Comparison of ENCODE assay signal across 2 cellular contexts in the genomic region with DNA sequence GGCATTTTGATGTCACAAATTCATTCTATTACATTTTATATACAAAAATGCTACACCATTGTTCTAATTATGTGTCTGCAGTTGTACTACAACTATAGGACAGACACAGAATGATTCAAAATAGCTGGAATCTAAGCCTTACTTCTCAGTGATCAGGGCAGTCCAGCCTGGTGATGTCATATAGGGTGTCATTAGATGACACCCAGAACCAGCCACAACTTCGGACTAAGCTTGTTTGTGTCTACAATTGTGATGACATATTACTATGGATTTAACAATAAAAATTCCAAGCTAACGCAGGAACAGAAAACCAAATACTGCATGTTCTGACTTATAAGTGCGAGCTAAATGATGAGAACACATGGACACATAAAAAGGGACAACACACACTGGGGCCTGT.
TF ChIP-seq lines count a peak whose summit lies in the region.

No MANE protein-coding gene starts in this region.

TF ChIP-seq in HEK293, 187 proteins besides CTCF, POLR2A, EP300 and RAD21:
- 0 out of 2 replicates have a peak, but pooled peaks have one; percentile 12 for TF ChIP-seq ZFHX2 (tag by site-specific recombination; conservative IDR thresholded peaks at IDR 0.05)
- TF ChIP-seq ZNF629 (tag by site-specific recombination; IDR thresholded peaks at IDR 0.05) = peak; percentile 49; the same call in 1 of the 2 replicates
- TF ChIP-seq, protein P1, sequence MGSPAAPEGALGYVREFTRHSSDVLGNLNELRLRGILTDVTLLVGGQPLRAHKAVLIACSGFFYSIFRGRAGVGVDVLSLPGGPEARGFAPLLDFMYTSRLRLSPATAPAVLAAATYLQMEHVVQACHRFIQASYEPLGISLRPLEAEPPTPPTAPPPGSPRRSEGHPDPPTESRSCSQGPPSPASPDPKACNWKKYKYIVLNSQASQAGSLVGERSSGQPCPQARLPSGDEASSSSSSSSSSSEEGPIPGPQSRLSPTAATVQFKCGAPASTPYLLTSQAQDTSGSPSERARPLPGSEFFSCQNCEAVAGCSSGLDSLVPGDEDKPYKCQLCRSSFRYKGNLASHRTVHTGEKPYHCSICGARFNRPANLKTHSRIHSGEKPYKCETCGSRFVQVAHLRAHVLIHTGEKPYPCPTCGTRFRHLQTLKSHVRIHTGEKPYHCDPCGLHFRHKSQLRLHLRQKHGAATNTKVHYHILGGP (tag by site-specific recombination; IDR thresholded peaks at IDR 0.05) = no peak
- TF ChIP-seq ZBTB21 (tag by site-specific recombination; IDR thresholded peaks at IDR 0.05) = 0 out of 2 replicates have a peak, but pooled peaks have one; percentile 34
- TF ChIP-seq, protein P2, sequence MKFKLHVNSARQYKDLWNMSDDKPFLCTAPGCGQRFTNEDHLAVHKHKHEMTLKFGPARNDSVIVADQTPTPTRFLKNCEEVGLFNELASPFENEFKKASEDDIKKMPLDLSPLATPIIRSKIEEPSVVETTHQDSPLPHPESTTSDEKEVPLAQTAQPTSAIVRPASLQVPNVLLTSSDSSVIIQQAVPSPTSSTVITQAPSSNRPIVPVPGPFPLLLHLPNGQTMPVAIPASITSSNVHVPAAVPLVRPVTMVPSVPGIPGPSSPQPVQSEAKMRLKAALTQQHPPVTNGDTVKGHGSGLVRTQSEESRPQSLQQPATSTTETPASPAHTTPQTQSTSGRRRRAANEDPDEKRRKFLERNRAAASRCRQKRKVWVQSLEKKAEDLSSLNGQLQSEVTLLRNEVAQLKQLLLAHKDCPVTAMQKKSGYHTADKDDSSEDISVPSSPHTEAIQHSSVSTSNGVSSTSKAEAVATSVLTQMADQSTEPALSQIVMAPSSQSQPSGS (tag by site-specific recombination; IDR thresholded peaks at IDR 0.05; ENCODE audit: low read depth) = peak; percentile 38; the same call in 1 of the 2 replicates
- no peak for TF ChIP-seq ZNF223 (tag by site-specific recombination; IDR thresholded peaks at IDR 0.05)
TF ChIP-seq in HEK293: peak in this region for 4.

TF ChIP-seq in K562, 482 proteins besides CTCF, POLR2A, EP300 and RAD21:
- no peak for TF ChIP-seq TRIM28 (IDR thresholded peaks at IDR 0.05)
- TF ChIP-seq ATF1 (CRISPR knock-in tag; IDR thresholded peaks at IDR 0.05) = no peak
- peak; percentile 43; the same call in 1 of the 2 replicates for TF ChIP-seq ATF1 (tag; IDR thresholded peaks at IDR 0.05)
- no peak for TF ChIP-seq ZNF444 (CRISPR knock-in tag; IDR thresholded peaks at IDR 0.05)
- no peak for TF ChIP-seq SRSF1 (IDR thresholded peaks at IDR 0.05; ENCODE audit: low read depth, low read length)
- TF ChIP-seq, protein P3, sequence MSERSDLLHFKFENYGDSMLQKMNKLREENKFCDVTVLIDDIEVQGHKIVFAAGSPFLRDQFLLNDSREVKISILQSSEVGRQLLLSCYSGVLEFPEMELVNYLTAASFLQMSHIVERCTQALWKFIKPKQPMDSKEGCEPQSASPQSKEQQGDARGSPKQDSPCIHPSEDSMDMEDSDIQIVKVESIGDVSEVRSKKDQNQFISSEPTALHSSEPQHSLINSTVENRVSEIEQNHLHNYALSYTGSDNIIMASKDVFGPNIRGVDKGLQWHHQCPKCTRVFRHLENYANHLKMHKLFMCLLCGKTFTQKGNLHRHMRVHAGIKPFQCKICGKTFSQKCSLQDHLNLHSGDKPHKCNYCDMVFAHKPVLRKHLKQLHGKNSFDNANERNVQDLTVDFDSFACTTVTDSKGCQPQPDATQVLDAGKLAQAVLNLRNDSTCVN (CRISPR knock-in tag; IDR thresholded peaks at IDR 0.05) = no peak
- TF ChIP-seq, protein P4, sequence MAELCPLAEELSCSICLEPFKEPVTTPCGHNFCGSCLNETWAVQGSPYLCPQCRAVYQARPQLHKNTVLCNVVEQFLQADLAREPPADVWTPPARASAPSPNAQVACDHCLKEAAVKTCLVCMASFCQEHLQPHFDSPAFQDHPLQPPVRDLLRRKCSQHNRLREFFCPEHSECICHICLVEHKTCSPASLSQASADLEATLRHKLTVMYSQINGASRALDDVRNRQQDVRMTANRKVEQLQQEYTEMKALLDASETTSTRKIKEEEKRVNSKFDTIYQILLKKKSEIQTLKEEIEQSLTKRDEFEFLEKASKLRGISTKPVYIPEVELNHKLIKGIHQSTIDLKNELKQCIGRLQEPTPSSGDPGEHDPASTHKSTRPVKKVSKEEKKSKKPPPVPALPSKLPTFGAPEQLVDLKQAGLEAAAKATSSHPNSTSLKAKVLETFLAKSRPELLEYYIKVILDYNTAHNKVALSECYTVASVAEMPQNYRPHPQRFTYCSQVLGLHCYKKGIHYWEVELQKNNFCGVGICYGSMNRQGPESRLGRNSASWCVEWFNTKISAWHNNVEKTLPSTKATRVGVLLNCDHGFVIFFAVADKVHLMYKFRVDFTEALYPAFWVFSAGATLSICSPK (IDR thresholded peaks at IDR 0.05; ENCODE audit: borderline replicate concordance) = no peak
- TF ChIP-seq ELF4 (CRISPR knock-in tag; IDR thresholded peaks at IDR 0.05) = no peak
- peak; percentile 38 for TF ChIP-seq ATF3 (IDR thresholded peaks at IDR 0.05)
- TF ChIP-seq ATF3 (CRISPR knock-in tag; conservative IDR thresholded peaks at IDR 0.05) = no peak
- TF ChIP-seq SRSF7 (optimal IDR thresholded peaks at IDR 0.05; ENCODE audit: low read depth, low read length) = no peak
- no peak for TF ChIP-seq ZFP30 (CRISPR knock-in tag; IDR thresholded peaks at IDR 0.05; ENCODE audit: borderline replicate concordance)
